In genomic region chrX:19673334-19674040, GRCh38 we compare ENCODE assay signal across 8 cellular contexts.
DNase-seq lines count a peak whose midpoint lies in the region; ATAC-seq, FAIRE-seq and TF ChIP-seq lines count a peak whose summit lies in the region.

No MANE protein-coding gene starts in this region.

- CTCF ChIA-PET in HepG2 (lab: Yijun Ruan, JAX; ENCODE audit: low intra/inter-chr PET ratio, low total read pairs): no interaction called here

- no peak for TF ChIP-seq RAD21 in HepG2 (CRISPR knock-in tag; IDR thresholded peaks at IDR 0.05)

- POLR2A ChIA-PET in HepG2 (lab: Yijun Ruan, JAX): no interaction called here

- intact Hi-C loops in HepG2 (cut with micrococcal nuclease; ENCODE audit: unreplicated experiment): no loop called here

- no peaks in the 10 kb centered on the region for H3K9me3 ChIP-seq in HepG2 (ENCODE audit: low read length)

- TF ChIP-seq CTCF in AG09319 (IDR thresholded peaks at IDR 0.05; ENCODE audit: low read depth, low read length) (no peak), astrocyte of the spinal cord (IDR thresholded peaks at IDR 0.05; ENCODE audit: low read depth, low read length) (no peak), HepG2 (CRISPR knock-in tag; IDR thresholded peaks at IDR 0.05) (no peak)

- WGBS in HepG2 (ENCODE audit: low lambda C conversion rate): 49% methylated on average over 5 of the region's 5 CpGs

- no peak overlapping the region for H3K4me2 ChIP-seq in HepG2 (ENCODE audit: low read depth, low read length)

- no TSS peak for BruUV-seq in HepG2 (replicated peaks; lab: Mats Ljungman, UMichigan)

- in situ Hi-C loops in astrocyte of the spinal cord (cut with HindIII; ENCODE audit: low sequenced_read_pairs): no loop called here
- in situ Hi-C loops in HepG2 (cut with HindIII; ENCODE audit: extremely low pct_ligation_motif_present, low pct_unique_long_range_greater_than_20kb): no loop called here

- no peak for FAIRE-seq in HepG2 (lab: Jason Lieb, UNC)

- H4K20me1 ChIP-seq in HepG2 (ENCODE audit: insufficient read depth, low read length): no peaks in the 10 kb centered on the region

- no peaks in the 10 kb centered on the region; a peak in 1 of 5 replicates for H3K36me3 ChIP-seq in HepG2 (replicated peaks in 1 of 2; ENCODE audit: control insufficient read depth in 1 of 2, insufficient read depth in 2 of 2, low read length in 2 of 2)

- no peak for TF ChIP-seq POLR2A in HepG2 (IDR thresholded peaks at IDR 0.05; ENCODE audit: insufficient read depth in 1 of 2, low read depth in 2 of 2, low read length in 2 of 2)

- no peaks in the 10 kb centered on the region for H3K27me3 ChIP-seq in HepG2 (ENCODE audit: control insufficient read depth in 1 of 2, insufficient read depth in 2 of 2, low read length in 2 of 2)

- no peak overlapping the region for H3K27ac ChIP-seq in HepG2 (ENCODE audit: extremely low read length, insufficient read depth, low read length)

- peaks cover 35% of the 10 kb centered on the region for H3K4me1 ChIP-seq in HepG2 (ENCODE audit: insufficient read depth, low read length)

- no peak for TF ChIP-seq EP300 in HepG2 (IDR thresholded peaks at IDR 0.05; ENCODE audit: low read depth in 2 of 2, low read length in 2 of 2)
- TF ChIP-seq EP300 in HepG2 (CRISPR knock-in tag; IDR thresholded peaks at IDR 0.05; ENCODE audit: borderline replicate concordance): no peak

- H3K79me2 ChIP-seq in HepG2 (ENCODE audit: insufficient read depth, low read length): no peaks in the 10 kb centered on the region

- no peak overlapping the region for H3K9ac ChIP-seq in HepG2 (ENCODE audit: insufficient read depth, low read depth, low read length)

- no peak overlapping the region for H2AFZ ChIP-seq in HepG2 (ENCODE audit: low read length)

- H3K4me3 ChIP-seq in astrocyte of the spinal cord (ENCODE audit: low read depth, low read length): no peak overlapping the region
- no peak overlapping the region for H3K4me3 ChIP-seq in HepG2 (replicated peaks in 1 of 3; ENCODE audit: insufficient read depth in 1 of 3, low read depth in 2 of 3, low read length in 3 of 3)

- ATAC-seq in HepG2 (no peak), GM19351 (IDR thresholded peaks at IDR 0.05; ENCODE audit: unreplicated experiment) (no peak), GM21786 (IDR thresholded peaks at IDR 0.05; ENCODE audit: unreplicated experiment) (no peak)

- DNase-seq in AG09319 (ENCODE audit: extremely low read depth, low read depth): peak; percentile 76
- peak; percentile 74 for DNase-seq in HS-5 (ENCODE audit: low read depth)
- DNase-seq in astrocyte of the spinal cord (ENCODE audit: low read depth, low spot score): peak; percentile 94
- DNase-seq in HepG2 (ENCODE audit: low spot score): peak; percentile 31
- DNase-seq in NCI-H510A treated with DMSO at 0.1 percent for 48 hours (lab: John Stamatoyannopoulos, UW): no peak
- DNase-seq in mesenteric fat pad (ENCODE audit: low spot score): no peak

TF ChIP-seq in HepG2, 621 proteins besides CTCF, POLR2A, EP300 and RAD21:
- peak; percentile 30; the same call in 1 of the 2 replicates for TF ChIP-seq ELF3 (CRISPR knock-in tag; IDR thresholded peaks at IDR 0.05)
- no peak for TF ChIP-seq TP53 (CRISPR knock-in tag; conservative IDR thresholded peaks at IDR 0.05)

Comparison
In these comparisons a context has a peak if more than half of its experiments do, and no peak if none do; other contexts are left out.
1. DNase-seq: peak in AG09319 (single experiment), HS-5 (single experiment), astrocyte of the spinal cord (single experiment) and HepG2 (single experiment); none in NCI-H510A treated with DMSO at 0.1 percent for 48 hours (single experiment) and mesenteric fat pad (single experiment).